ENCODE assay signal across 8 cellular contexts in genomic region chr1:15618685-15619525, GRCh38. TPM values are rescaled to one million over a fixed set of nuclear protein-coding genes. Genes with fewer than 3 reads are reported as not detected.
DNase-seq lines count a peak whose midpoint lies in the region; TF ChIP-seq lines count a peak whose summit lies in the region.

No MANE protein-coding gene starts in this region.

- H3K4me3 ChIP-seq in CD8-positive, alpha-beta memory T cell (ENCODE audit: low read length) = peak overlapping the region; percentile 96
- H3K4me3 ChIP-seq in MM.1S (ENCODE audit: low read length) = peak overlapping the region; percentile 88

- peaks cover 55% of the 10 kb centered on the region for H3K4me1 ChIP-seq in CD8-positive, alpha-beta memory T cell (ENCODE audit: insufficient read depth, low read length)
- H3K4me1 ChIP-seq in MM.1S (ENCODE audit: low read length) = peaks cover 7% of the 10 kb centered on the region; the same call in 1 of the 2 replicates

- POLR2A ChIA-PET in CD8-positive, alpha-beta memory T cell (lab: Charles Lee) = interaction anchor here (0.6 to 1.6 kb wide), 4 partner anchors 16 to 70 kb away, joined by 3 to 11 read pairs (median 8); partner anchors contain the start of gene PLEKHM2

- H3K9ac ChIP-seq in MM.1S (ENCODE audit: low read length) = peak overlapping the region; percentile 84; the same call in 1 of the 2 replicates

- peaks cover 65% of the 10 kb centered on the region for H3K79me2 ChIP-seq in MM.1S (ENCODE audit: low read length)

- H3K9me2 ChIP-seq in MM.1S (replicated peaks; ENCODE audit: insufficient read depth, low read length) = no peaks in the 10 kb centered on the region

- no peaks in the 10 kb centered on the region for H3K27me3 ChIP-seq in CD8-positive, alpha-beta memory T cell (ENCODE audit: insufficient read depth, low read length, poor library complexity, severe bottlenecking)
- no peaks in the 10 kb centered on the region for H3K27me3 ChIP-seq in MM.1S (replicated peaks; ENCODE audit: insufficient read depth, low read length)

- peak overlapping the region; percentile 91 for H3K27ac ChIP-seq in CD8-positive, alpha-beta memory T cell (ENCODE audit: low read depth, low read length)
- H3K27ac ChIP-seq in MM.1S (ENCODE audit: low read length) = peak overlapping the region; percentile 75; the same call in 1 of the 2 replicates

- H3K4me3 Mint-ChIP-seq in CD8-positive, alpha-beta memory T cell = peak overlapping the region; percentile 92 to 97 (median 93)

- H3K9me3 Mint-ChIP-seq in CD8-positive, alpha-beta memory T cell = no peaks in the 10 kb centered on the region

- peak overlapping the region; percentile 76 for H3K4me2 ChIP-seq in MM.1S (ENCODE audit: low read depth, low read length)

- no peak overlapping the region for H2AFZ ChIP-seq in MM.1S (ENCODE audit: low read length)

- no peak for DNase-seq in CD8-positive, alpha-beta memory T cell
- DNase-seq in MM.1S = no peak
- DNase-seq in dedifferentiated amniotic fluid mesenchymal stem cell (ENCODE audit: extremely low spot score) = peak; percentile 82
- DNase-seq in myocyte (ENCODE audit: low read depth) = peak; percentile 18
- no peak for DNase-seq in NCI-H187 (lab: John Stamatoyannopoulos, UW)
- no peak for DNase-seq in DMS79 (lab: John Stamatoyannopoulos, UW)
- no peak for DNase-seq in NCI-H345 treated with DMSO at 0.1 percent for 48 hours (lab: John Stamatoyannopoulos, UW; ENCODE audit: unreplicated experiment)
- DNase-seq in hippocampal formation (lab: John Stamatoyannopoulos, UW) = no peak

- H3K27ac Mint-ChIP-seq in CD8-positive, alpha-beta memory T cell = peak overlapping the region; percentile 76 to 95 (median 90)

- no peak for TF ChIP-seq CTCF in MM.1S (IDR thresholded peaks at IDR 0.05; ENCODE audit: low read length)

- H3K36me3 ChIP-seq in CD8-positive, alpha-beta memory T cell (ENCODE audit: insufficient read depth, low read length) = no peaks in the 10 kb centered on the region
- 0 out of 2 replicates have a peak, but pooled peaks cover 2% of the 10 kb centered on the region for H3K36me3 ChIP-seq in MM.1S (replicated peaks; ENCODE audit: insufficient read depth, low read length)

- no peaks in the 10 kb centered on the region for H3K27me3 Mint-ChIP-seq in CD8-positive, alpha-beta memory T cell

- peaks cover 9% of the 10 kb centered on the region for H4K20me1 ChIP-seq in MM.1S (ENCODE audit: insufficient read depth, low read length)

- peaks cover 24% of the 10 kb centered on the region for H3F3A ChIP-seq in MM.1S (ENCODE audit: insufficient read depth, low read length)

- H3K4me1 Mint-ChIP-seq in CD8-positive, alpha-beta memory T cell = peaks cover 42 to 59% (median 56%) of the 10 kb centered on the region in 3 donors

- H3K9me3 ChIP-seq in CD8-positive, alpha-beta memory T cell (ENCODE audit: low read length) = no peaks in the 10 kb centered on the region
- no peaks in the 10 kb centered on the region for H3K9me3 ChIP-seq in MM.1S (replicated peaks; ENCODE audit: insufficient read depth, low read length)

- CTCF ChIA-PET in CD8-positive, alpha-beta memory T cell (lab: Charles Lee) = no interaction called here

- H3K36me3 Mint-ChIP-seq in CD8-positive, alpha-beta memory T cell = peaks cover 0 to 22% (median 2%) of the 10 kb centered on the region in 3 donors

RNA-seq across cellular contexts. Expression of gene DDI2, which starts 1.6 kb away (rescaled TPM):
- total RNA-seq in CD8-positive, alpha-beta memory T cell = 10 to 100 TPM; 47.8 to 50.4 TPM
- polyA plus RNA-seq in CD8-positive, alpha-beta memory T cell = 6.1 TPM
- total RNA-seq in myocyte = 26.6 and 34.7 TPM in 2 replicates
- polyA plus RNA-seq in myocyte (2012) = 8.1 TPM

RNA-seq across cellular contexts. Expression of gene AGMAT, which starts 34.1 kb away (rescaled TPM):
- total RNA-seq in CD8-positive, alpha-beta memory T cell = 10 to 100 TPM; 18.5 to 19.7 TPM
- 6.2 TPM for polyA plus RNA-seq in CD8-positive, alpha-beta memory T cell
- total RNA-seq in myocyte = 2.1 and 3.2 TPM in 2 replicates
- 0.52 TPM for polyA plus RNA-seq in myocyte (2012)

Comparison
In these comparisons a context has a peak if more than half of its experiments do, and no peak if none do; other contexts are left out.
1. DNase-seq: peak in dedifferentiated amniotic fluid mesenchymal stem cell (single experiment) and myocyte (single experiment); none in CD8-positive, alpha-beta memory T cell (0 of 5), MM.1S (single experiment), NCI-H187 (0 of 2), DMS79 (single experiment), NCI-H345 treated with DMSO at 0.1 percent for 48 hours (single experiment) and hippocampal formation (0 of 2).